ENCODE assay signal across 17 cellular contexts in genomic region chr4:140805293-140805692, GRCh38. TPM values are rescaled to one million over a fixed set of nuclear protein-coding genes. Genes with fewer than 3 reads are reported as not detected.
A peak's percentile ranks its signal among the peaks of the same experiment; 100 is the strongest.
DNase-seq lines count a peak whose midpoint lies in the region; ATAC-seq, FAIRE-seq and TF ChIP-seq lines count a peak whose summit lies in the region.
"Had no signal": no experiment of that assay in that cellular context is flagged by ENCODE, and none has a peak within 500 bp of the region (broad histone marks: within the 10 kb centered on the region; RNA-seq: fewer than 3 reads in every experiment).

No MANE protein-coding gene starts in this region.

- DNase-seq in HepG2 (ENCODE audit: low spot score) (no peak), right lobe of liver (no peak), glutamatergic neuron (no peak)
- no peak for DNase-seq in stimulated activated naive B cell treated with anti-CD40 and anti-IgM and Interleukin-4, amounts not matched to agents 10 μg/mL and 1 μg/mL and 100 μg/mL, for 72 hours
- no peak for DNase-seq in activated CD4-positive, alpha-beta T cell treated with anti-CD3 and anti-CD28 coated beads, Interleukin-2, amount 10 ng/mL, durations not matched to agents 24 days and 14 days
- DNase-seq: AML-193; C1 segment of cervical spinal cord; CD4-positive, alpha-beta memory T cell; DMS79; EL; HCEC 1CT; HFFc6 had no signal

- H3K36me3 ChIP-seq in HepG2 (replicated peaks in 1 of 2; ENCODE audit: control insufficient read depth in 1 of 2, insufficient read depth in 2 of 2, low read length in 2 of 2), result no peaks in the 10 kb centered on the region
- no peaks in the 10 kb centered on the region for H3K36me3 ChIP-seq in right lobe of liver
- peaks cover 4% of the 10 kb centered on the region for H3K36me3 ChIP-seq in OCI-LY3 (replicated peaks; ENCODE audit: low read depth, low read length)

- H3K4me1 ChIP-seq in HepG2 (ENCODE audit: insufficient read depth, low read length), result no peaks in the 10 kb centered on the region
- H3K4me1 ChIP-seq in right lobe of liver, result no peaks in the 10 kb centered on the region
- peaks cover 83% of the 10 kb centered on the region for H3K4me1 ChIP-seq in OCI-LY3 (ENCODE audit: low read length)

- H3K4me3 Mint-ChIP-seq in dendritic cell treated with granulocyte-macrophage colony-stimulating factor and Interleukin-4, amounts not matched to agents 40 ng/mL and 50 ng/mL, for 4 days, result no peak overlapping the region
- peak overlapping the region; percentile 7 to 39 for H3K4me3 Mint-ChIP-seq in stimulated activated naive B cell treated with anti-CD40 and anti-IgM and Interleukin-4, amounts not matched to agents 10 μg/mL and 1 μg/mL and 100 μg/mL, for 72 hours
- no peak overlapping the region for H3K4me3 Mint-ChIP-seq in glutamatergic neuron (ENCODE audit: unreplicated experiment)
- H3K4me3 Mint-ChIP-seq in activated CD4-positive, alpha-beta T cell treated with anti-CD3 and anti-CD28 coated beads, Interleukin-2, amount 10 ng/mL, durations not matched to agents 24 days and 14 days, result no peak overlapping the region
- H3K4me3 Mint-ChIP-seq: CD4-positive, alpha-beta memory T cell; HFFc6 had no signal

- H3K27me3 ChIP-seq in HepG2 (ENCODE audit: control insufficient read depth in 1 of 2, insufficient read depth in 2 of 2, low read length in 2 of 2) (no peaks in the 10 kb centered on the region), right lobe of liver (no peaks in the 10 kb centered on the region), OCI-LY3 (ENCODE audit: low read depth, low read length) (peaks cover 17% of the 10 kb centered on the region)

- no peak overlapping the region for H3K4me3 ChIP-seq in HepG2 (replicated peaks in 1 of 3; ENCODE audit: insufficient read depth in 1 of 3, low read depth in 2 of 3, low read length in 3 of 3)
- no peak overlapping the region for H3K4me3 ChIP-seq in right lobe of liver
- H3K4me3 ChIP-seq in OCI-LY3 (ENCODE audit: low read length), result no peak overlapping the region

- H3K36me3 Mint-ChIP-seq in dendritic cell treated with granulocyte-macrophage colony-stimulating factor and Interleukin-4, amounts not matched to agents 40 ng/mL and 50 ng/mL, for 4 days (ENCODE audit: low read depth), result no peaks in the 10 kb centered on the region
- H3K36me3 Mint-ChIP-seq in stimulated activated naive B cell treated with anti-CD40 and anti-IgM and Interleukin-4, amounts not matched to agents 10 μg/mL and 1 μg/mL and 100 μg/mL, for 72 hours, result peaks cover 3% of the 10 kb centered on the region in 2 donors
- H3K36me3 Mint-ChIP-seq in glutamatergic neuron (ENCODE audit: unreplicated experiment), result no peaks in the 10 kb centered on the region
- H3K36me3 Mint-ChIP-seq in activated CD4-positive, alpha-beta T cell treated with anti-CD3 and anti-CD28 coated beads, Interleukin-2, amount 10 ng/mL, durations not matched to agents 24 days and 14 days (ENCODE audit: low read depth), result no peaks in the 10 kb centered on the region
- H3K36me3 Mint-ChIP-seq: CD4-positive, alpha-beta memory T cell had no signal

- POLR2A ChIA-PET in HepG2 (lab: Yijun Ruan, JAX), result no interaction called here

- peaks cover 61% of the 10 kb centered on the region for H3K4me1 Mint-ChIP-seq in dendritic cell treated with granulocyte-macrophage colony-stimulating factor and Interleukin-4, amounts not matched to agents 40 ng/mL and 50 ng/mL, for 4 days (ENCODE audit: low read depth)
- peaks cover 45 to 75% of the 10 kb centered on the region in 2 donors for H3K4me1 Mint-ChIP-seq in stimulated activated naive B cell treated with anti-CD40 and anti-IgM and Interleukin-4, amounts not matched to agents 10 μg/mL and 1 μg/mL and 100 μg/mL, for 72 hours
- H3K4me1 Mint-ChIP-seq in glutamatergic neuron (ENCODE audit: low read depth, unreplicated experiment), result no peaks in the 10 kb centered on the region
- no peaks in the 10 kb centered on the region for H3K4me1 Mint-ChIP-seq in activated CD4-positive, alpha-beta T cell treated with anti-CD3 and anti-CD28 coated beads, Interleukin-2, amount 10 ng/mL, durations not matched to agents 24 days and 14 days
- H3K4me1 Mint-ChIP-seq: CD4-positive, alpha-beta memory T cell had no signal

- no peak for FAIRE-seq in HepG2 (lab: Jason Lieb, UNC)
- FAIRE-seq: G401.6 had no signal

- no peak for TF ChIP-seq CTCF in HepG2 (CRISPR knock-in tag; IDR thresholded peaks at IDR 0.05)
- TF ChIP-seq CTCF in right lobe of liver (IDR thresholded peaks at IDR 0.05), result no peak
- no peak for TF ChIP-seq CTCF in OCI-LY3 (IDR thresholded peaks at IDR 0.05; ENCODE audit: low read depth, low read length)
- TF ChIP-seq CTCF in glutamatergic neuron (IDR thresholded peaks at IDR 0.05; ENCODE audit: partially characterized antibody, unreplicated experiment), result no peak

- H3K27ac ChIP-seq in HepG2 (ENCODE audit: extremely low read length, insufficient read depth, low read length) (no peak overlapping the region), right lobe of liver (no peak overlapping the region), OCI-LY3 (ENCODE audit: low read length) (peak overlapping the region; percentile 66; the same call in 1 of the 2 replicates)
- H3K27ac ChIP-seq: 22Rv1 had no signal

- H3K9me3 ChIP-seq in HepG2 (ENCODE audit: low read length) (no peaks in the 10 kb centered on the region), right lobe of liver (no peaks in the 10 kb centered on the region), OCI-LY3 (ENCODE audit: insufficient read depth, low read length) (no peaks in the 10 kb centered on the region)

- TF ChIP-seq EP300 in HepG2 (IDR thresholded peaks at IDR 0.05; ENCODE audit: low read depth in 2 of 2, low read length in 2 of 2) (no peak), HepG2 (CRISPR knock-in tag; IDR thresholded peaks at IDR 0.05; ENCODE audit: borderline replicate concordance) (no peak)

- in situ Hi-C loops in HepG2 (cut with HindIII; ENCODE audit: extremely low pct_ligation_motif_present, low pct_unique_long_range_greater_than_20kb), result no loop called here

- H3K9ac ChIP-seq in HepG2 (ENCODE audit: insufficient read depth, low read depth, low read length), result no peak overlapping the region
- no peak overlapping the region for H3K9ac ChIP-seq in OCI-LY3 (ENCODE audit: low read length)

- no peaks in the 10 kb centered on the region for H3K27me3 Mint-ChIP-seq in dendritic cell treated with granulocyte-macrophage colony-stimulating factor and Interleukin-4, amounts not matched to agents 40 ng/mL and 50 ng/mL, for 4 days
- H3K27me3 Mint-ChIP-seq in stimulated activated naive B cell treated with anti-CD40 and anti-IgM and Interleukin-4, amounts not matched to agents 10 μg/mL and 1 μg/mL and 100 μg/mL, for 72 hours, result no peaks in the 10 kb centered on the region
- no peaks in the 10 kb centered on the region for H3K27me3 Mint-ChIP-seq in glutamatergic neuron (ENCODE audit: unreplicated experiment)
- peaks cover 2% of the 10 kb centered on the region for H3K27me3 Mint-ChIP-seq in activated CD4-positive, alpha-beta T cell treated with anti-CD3 and anti-CD28 coated beads, Interleukin-2, amount 10 ng/mL, durations not matched to agents 24 days and 14 days

- no peak for TF ChIP-seq POLR2A in HepG2 (IDR thresholded peaks at IDR 0.05; ENCODE audit: insufficient read depth in 1 of 2, low read depth in 2 of 2, low read length in 2 of 2)
- TF ChIP-seq POLR2A in right lobe of liver (IDR thresholded peaks at IDR 0.05), result no peak

- H3K4me2 ChIP-seq in HepG2 (ENCODE audit: low read depth, low read length), result no peak overlapping the region
- no peak overlapping the region for H3K4me2 ChIP-seq in OCI-LY3 (ENCODE audit: low read length)

- CTCF ChIA-PET in HepG2 (lab: Yijun Ruan, JAX; ENCODE audit: low intra/inter-chr PET ratio, low total read pairs), result no interaction called here

- H2AFZ ChIP-seq in HepG2 (ENCODE audit: low read length) (no peak overlapping the region), OCI-LY3 (ENCODE audit: low read depth, low read length) (no peak overlapping the region)

- H3K79me2 ChIP-seq in HepG2 (ENCODE audit: insufficient read depth, low read length) (no peaks in the 10 kb centered on the region), OCI-LY3 (ENCODE audit: low read length) (no peaks in the 10 kb centered on the region)

- no TSS peak for BruUV-seq in HepG2 (replicated peaks; lab: Mats Ljungman, UMichigan)

- H4K20me1 ChIP-seq in HepG2 (ENCODE audit: insufficient read depth, low read length), result no peaks in the 10 kb centered on the region
- no peaks in the 10 kb centered on the region for H4K20me1 ChIP-seq in OCI-LY3 (ENCODE audit: insufficient read depth, low read length)

- peaks cover 14% of the 10 kb centered on the region for H3K9me3 Mint-ChIP-seq in dendritic cell treated with granulocyte-macrophage colony-stimulating factor and Interleukin-4, amounts not matched to agents 40 ng/mL and 50 ng/mL, for 4 days
- H3K9me3 Mint-ChIP-seq in stimulated activated naive B cell treated with anti-CD40 and anti-IgM and Interleukin-4, amounts not matched to agents 10 μg/mL and 1 μg/mL and 100 μg/mL, for 72 hours, result peaks cover 9 to 10% of the 10 kb centered on the region in 2 donors
- peaks cover 2% of the 10 kb centered on the region for H3K9me3 Mint-ChIP-seq in glutamatergic neuron (ENCODE audit: unreplicated experiment)
- no peaks in the 10 kb centered on the region for H3K9me3 Mint-ChIP-seq in activated CD4-positive, alpha-beta T cell treated with anti-CD3 and anti-CD28 coated beads, Interleukin-2, amount 10 ng/mL, durations not matched to agents 24 days and 14 days
- H3K9me3 Mint-ChIP-seq: HFFc6 had no signal

- peak overlapping the region; percentile 42 for H3K27ac Mint-ChIP-seq in dendritic cell treated with granulocyte-macrophage colony-stimulating factor and Interleukin-4, amounts not matched to agents 40 ng/mL and 50 ng/mL, for 4 days
- peak overlapping the region; percentile 88 for H3K27ac Mint-ChIP-seq in stimulated activated naive B cell treated with anti-CD40 and anti-IgM and Interleukin-4, amounts not matched to agents 10 μg/mL and 1 μg/mL and 100 μg/mL, for 72 hours
- H3K27ac Mint-ChIP-seq in glutamatergic neuron (ENCODE audit: unreplicated experiment), result no peak overlapping the region
- no peak overlapping the region for H3K27ac Mint-ChIP-seq in activated CD4-positive, alpha-beta T cell treated with anti-CD3 and anti-CD28 coated beads, Interleukin-2, amount 10 ng/mL, durations not matched to agents 24 days and 14 days
- H3K27ac Mint-ChIP-seq: CD4-positive, alpha-beta memory T cell; HFFc6 had no signal

- intact Hi-C loops in HepG2 (cut with micrococcal nuclease; ENCODE audit: unreplicated experiment) (no loop called here), right lobe of liver (cut with DNase I) (no loop called here)
- intact Hi-C loops in dendritic cell treated with granulocyte-macrophage colony-stimulating factor and Interleukin-4, amounts not matched to agents 40 ng/mL and 50 ng/mL, for 4 days (cut with micrococcal nuclease), result no loop called here
- intact Hi-C loops in activated CD4-positive, alpha-beta T cell treated with anti-CD3 and anti-CD28 coated beads, Interleukin-2, amount 10 ng/mL, durations not matched to agents 24 days and 14 days (cut with micrococcal nuclease), result no loop called here

- TF ChIP-seq RAD21 in HepG2 (CRISPR knock-in tag; IDR thresholded peaks at IDR 0.05), result no peak

- ATAC-seq in HepG2 (no peak), right lobe of liver (no peak), esophagus mucosa (no peak)
- no peak for ATAC-seq in stimulated activated naive B cell treated with anti-CD40 and anti-IgM and Interleukin-4, amounts not matched to agents 10 μg/mL and 1 μg/mL and 100 μg/mL, for 72 hours (replicated peaks)

RNA-seq across cellular contexts. Expression of gene TBC1D9, which starts 49.1 kb away (rescaled TPM):
- 12.2 TPM in 2 replicates for total RNA-seq in HepG2 (2016; rRNA removed; fragmentation: Illumina TruSeq; extraction: Trizol)
- 1.5 and 2.6 TPM in 2 replicates for total RNA-seq in HepG2 (2016; cell fraction: cytosol; rRNA removed; fragmentation: Illumina TruSeq; extraction: Trizol; ENCODE audit: low read depth)
- total RNA-seq in HepG2 (2016; cell fraction: insoluble cytoplasmic fraction; rRNA removed; fragmentation: Illumina TruSeq; extraction: Trizol), result 10.4 and 11.6 TPM in 2 replicates
- total RNA-seq in HepG2 (2016; cell fraction: membrane; rRNA removed; fragmentation: Illumina TruSeq; extraction: Trizol), result 4.6 and 4.8 TPM in 2 replicates
- 17.1 and 20.0 TPM in 2 replicates for total RNA-seq in HepG2 (2016; cell fraction: nucleus; rRNA removed; fragmentation: Illumina TruSeq; extraction: Trizol)
- polyA plus RNA-seq in HepG2 (2011; rRNA removed), result 9.6 and 11.9 TPM in 2 replicates
- polyA plus RNA-seq in HepG2 (2011; cell fraction: cytosol; rRNA removed), result 7.0 and 8.0 TPM in 2 replicates
- polyA plus RNA-seq in HepG2 (2011; cell fraction: nucleus; rRNA removed), result 11.8 and 12.8 TPM in 2 replicates
- polyA plus RNA-seq in HepG2 (2012), result 7.3 and 8.1 TPM in 2 replicates
- 0.26 and 0.42 TPM in 2 replicates for polyA plus RNA-seq in HepG2 (2016; cell fraction: cytosol; fragmentation: Illumina TruSeq; extraction: Trizol; ENCODE audit: low read depth)
- 7.8 and 8.5 TPM in 2 replicates for polyA plus RNA-seq in HepG2 (2016; cell fraction: insoluble cytoplasmic fraction; fragmentation: Illumina TruSeq; extraction: Trizol; ENCODE audit: low read depth)
- 1.4 and 1.7 TPM in 2 replicates for polyA plus RNA-seq in HepG2 (2016; cell fraction: membrane; fragmentation: Illumina TruSeq; extraction: Trizol; ENCODE audit: low read depth)
- 11.3 and 12.2 TPM in 2 replicates for polyA plus RNA-seq in HepG2 (2016; cell fraction: nucleus; fragmentation: Illumina TruSeq; extraction: Trizol; ENCODE audit: insufficient read depth, low read depth)
- polyA minus RNA-seq in HepG2 (2011; rRNA and poly(A)+ RNA removed; ENCODE audit: low replicate concordance), result 11.6 and 31.0 TPM in 2 replicates
- polyA minus RNA-seq in HepG2 (2011; cell fraction: cytosol; rRNA and poly(A)+ RNA removed), result 13.0 and 13.1 TPM in 2 replicates
- polyA minus RNA-seq in HepG2 (2011; cell fraction: nucleus; rRNA and poly(A)+ RNA removed), result 57.6 and 63.4 TPM in 2 replicates
- 10 to 100 TPM in 3 of 6 experiments, 1 to 10 TPM in 3; 6.6 to 17.9 (median 9.4) TPM for total RNA-seq in right lobe of liver
- 47.8 TPM for total RNA-seq in glutamatergic neuron (ENCODE audit: unreplicated experiment)
- total RNA-seq in activated CD4-positive, alpha-beta T cell treated with anti-CD3 and anti-CD28 coated beads, Interleukin-2, amount 10 ng/mL, durations not matched to agents 24 days and 14 days, result not detected in 2 replicates
- total RNA-seq in esophagus mucosa, result 11.5 TPM

Comparison
In these comparisons a context has a peak if more than half of its experiments do, and no peak if none do; other contexts are left out.
1. H3K27ac Mint-ChIP-seq: peak in dendritic cell treated with granulocyte-macrophage colony-stimulating factor and Interleukin-4, amounts not matched to agents 40 ng/mL and 50 ng/mL, for 4 days (single experiment) and stimulated activated naive B cell treated with anti-CD40 and anti-IgM and Interleukin-4, amounts not matched to agents 10 μg/mL and 1 μg/mL and 100 μg/mL, for 72 hours (single experiment); none in glutamatergic neuron (single experiment) and activated CD4-positive, alpha-beta T cell treated with anti-CD3 and anti-CD28 coated beads, Interleukin-2, amount 10 ng/mL, durations not matched to agents 24 days and 14 days (single experiment).
2. H3K4me3 Mint-ChIP-seq: peak in stimulated activated naive B cell treated with anti-CD40 and anti-IgM and Interleukin-4, amounts not matched to agents 10 μg/mL and 1 μg/mL and 100 μg/mL, for 72 hours (2 of 2); none in dendritic cell treated with granulocyte-macrophage colony-stimulating factor and Interleukin-4, amounts not matched to agents 40 ng/mL and 50 ng/mL, for 4 days (single experiment), glutamatergic neuron (single experiment) and activated CD4-positive, alpha-beta T cell treated with anti-CD3 and anti-CD28 coated beads, Interleukin-2, amount 10 ng/mL, durations not matched to agents 24 days and 14 days (single experiment).